In the genomic region with DNA sequence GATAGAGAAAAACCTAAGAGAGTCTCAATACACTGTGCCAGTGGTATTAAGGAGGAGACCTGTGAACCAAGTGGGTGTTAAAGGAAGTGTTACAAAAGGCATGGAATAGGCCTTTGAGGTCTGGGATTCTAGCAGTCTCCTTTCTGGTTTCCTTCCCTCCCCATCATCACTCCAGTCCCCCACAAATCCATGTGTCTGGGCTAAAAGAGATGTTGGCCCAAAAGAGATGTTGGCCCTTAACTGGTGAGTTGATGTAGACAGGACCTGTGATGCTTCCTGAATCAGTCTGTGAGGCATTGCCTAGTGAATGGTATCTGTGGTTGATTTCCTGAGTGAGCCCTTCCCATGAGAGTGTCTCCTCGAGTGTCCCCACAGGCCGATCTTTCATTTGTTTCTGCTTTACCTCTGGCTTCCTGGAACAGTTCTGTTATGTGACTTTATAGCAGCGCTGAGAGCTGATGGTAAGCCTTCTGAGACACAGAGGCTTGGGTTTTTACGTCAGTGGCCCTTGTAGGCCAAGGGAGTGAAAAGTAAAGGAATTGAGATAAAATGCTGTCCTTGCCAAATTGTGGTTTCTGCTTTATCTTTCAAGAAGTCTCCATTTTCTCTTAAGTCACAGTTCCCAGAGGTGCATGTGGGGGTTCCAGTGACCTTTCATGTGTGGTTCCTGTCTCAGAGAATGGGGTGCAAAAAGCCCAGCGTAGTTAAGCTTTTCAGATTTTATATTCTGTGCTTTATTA, we compare ENCODE assay signal across 1 cellular context.
TF ChIP-seq lines count a peak whose summit lies in the region.

No MANE protein-coding gene starts in this region.

TF ChIP-seq in K562, 482 proteins besides CTCF, POLR2A, EP300 and RAD21 (continued from another document):
- TF ChIP-seq, protein P1, sequence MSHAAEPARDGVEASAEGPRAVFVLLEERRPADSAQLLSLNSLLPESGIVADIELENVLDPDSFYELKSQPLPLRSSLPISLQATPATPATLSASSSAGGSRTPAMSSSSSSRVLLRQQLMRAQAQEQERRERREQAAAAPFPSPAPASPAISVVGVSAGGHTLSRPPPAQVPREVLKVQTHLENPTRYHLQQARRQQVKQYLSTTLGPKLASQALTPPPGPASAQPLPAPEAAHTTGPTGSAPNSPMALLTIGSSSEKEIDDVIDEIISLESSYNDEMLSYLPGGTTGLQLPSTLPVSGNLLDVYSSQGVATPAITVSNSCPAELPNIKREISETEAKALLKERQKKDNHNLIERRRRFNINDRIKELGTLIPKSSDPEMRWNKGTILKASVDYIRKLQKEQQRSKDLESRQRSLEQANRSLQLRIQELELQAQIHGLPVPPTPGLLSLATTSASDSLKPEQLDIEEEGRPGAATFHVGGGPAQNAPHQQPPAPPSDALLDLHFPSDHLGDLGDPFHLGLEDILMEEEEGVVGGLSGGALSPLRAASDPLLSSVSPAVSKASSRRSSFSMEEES (CRISPR knock-in tag; IDR thresholded peaks at IDR 0.05): no peak
- TF ChIP-seq CBFB (CRISPR knock-in tag; IDR thresholded peaks at IDR 0.05): no peak
